39 cellular contexts compared by ENCODE assay signal in the genomic region with DNA sequence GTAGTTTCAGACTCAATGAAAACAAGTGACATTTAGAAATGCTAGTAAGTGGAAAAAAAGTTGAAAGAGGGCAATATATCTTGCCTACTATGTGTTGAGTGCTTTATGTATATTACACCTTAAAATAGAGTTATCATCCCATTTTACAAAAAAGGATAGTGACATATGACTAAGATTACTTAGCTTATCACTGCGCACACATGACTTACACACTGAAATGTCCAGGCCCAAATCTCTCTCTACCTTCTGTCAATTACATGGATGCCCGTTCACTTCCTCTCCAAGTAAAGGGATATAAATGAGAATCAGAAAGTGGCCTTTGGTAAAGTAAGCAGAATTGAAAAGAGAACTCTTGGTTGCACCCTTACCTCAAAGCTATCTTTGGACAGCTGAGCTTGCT.
"Had no signal": no experiment of that assay in that cellular context is flagged by ENCODE, and none has a peak within 500 bp of the region (broad histone marks: within the 10 kb centered on the region; RNA-seq: fewer than 3 reads in every experiment).

No MANE protein-coding gene starts in this region.

- H3K27ac ChIP-seq: adrenal gland, ascending aorta, body of pancreas, brain microvascular endothelial cell, breast epithelium, cardiac muscle cell had no signal

- DNase-seq: activated effector memory CD4-positive, alpha-beta T cell treated with anti-CD3 and anti-CD28 coated beads, Interleukin-2, amount 50 U/mL, for 16 hours; activated effector memory CD4-positive, alpha-beta T cell treated with Interleukin-2 at 50 U/mL for 16 hours; activated gamma-delta T cell; activated gamma-delta T cell treated with Interleukin-2 at 50 U/mL for 16 hours; activated naive CD4-positive, alpha-beta T cell; activated naive CD4-positive, alpha-beta T cell treated with anti-CD3 and anti-CD28 coated beads for 36 hours; activated naive CD4-positive, alpha-beta T cell treated with anti-CD3 and anti-CD28 coated beads, Interleukin-2, amount 10 ng/mL, durations not matched to agents 7 days and 5 days; activated naive CD4-positive, alpha-beta T cell treated with anti-CD3 and anti-CD28 coated beads, Interleukin-2, amount 50 U/mL, for 16 hours; activated naive CD4-positive, alpha-beta T cell treated with Interleukin-2 at 50 U/mL for 16 hours; activated naive CD8-positive, alpha-beta T cell treated with anti-CD3 and anti-CD28 coated beads for 36 hours; activated naive CD8-positive, alpha-beta T cell treated with anti-CD3 and anti-CD28 coated beads, Interleukin-2, amount 10 ng/mL, durations not matched to agents 7 days and 5 days; activated naive CD8-positive, alpha-beta T cell treated with anti-CD3 and anti-CD28 coated beads, Interleukin-2, amount 50 U/mL, for 24 hours; activated T-cell treated with anti-CD3 and anti-CD28 coated beads, Interleukin-2, amount 50 U/mL, for 4 hours; activated T-cell treated with anti-CD3 and anti-CD28 coated beads, Interleukin-2, amount 50 U/mL, for 48 hours; activated T-cell treated with anti-CD3 and anti-CD28 coated beads, Interleukin-2, amount 50 U/mL, for 72 hours; adrenal gland; amniotic stem cell; amygdala; anterior cingulate cortex; aorta; body of pancreas; brain microvascular endothelial cell; caudate nucleus; central memory CD4-positive, alpha-beta T cell; cerebellar nuclear complex had no signal

- H3K36me3 ChIP-seq: adrenal gland, ascending aorta, brain microvascular endothelial cell, breast epithelium, cardiac muscle cell had no signal

- H3K4me3 ChIP-seq: adrenal gland, ascending aorta, body of pancreas, breast epithelium, cardiac muscle cell had no signal

- H3K27ac Mint-ChIP-seq: activated naive CD4-positive, alpha-beta T cell treated with anti-CD3 and anti-CD28 coated beads for 36 hours; activated naive CD4-positive, alpha-beta T cell treated with anti-CD3 and anti-CD28 coated beads, Interleukin-2, amount 10 ng/mL, durations not matched to agents 7 days and 5 days; activated naive CD4-positive, alpha-beta T cell treated with anti-CD3 and anti-CD28 coated beads, Interleukin-2, amount 50 U/mL, for 24 hours; activated naive CD4-positive, alpha-beta T cell treated with anti-CD3 and anti-CD28 coated beads, Interleukin-2, amount 50 U/mL, for 72 hours; activated naive CD8-positive, alpha-beta T cell; activated naive CD8-positive, alpha-beta T cell treated with anti-CD3 and anti-CD28 coated beads for 36 hours; activated naive CD8-positive, alpha-beta T cell treated with anti-CD3 and anti-CD28 coated beads, Interleukin-2, amount 10 ng/mL, durations not matched to agents 7 days and 5 days; activated naive CD8-positive, alpha-beta T cell treated with anti-CD3 and anti-CD28 coated beads, Interleukin-2, amount 50 U/mL, for 24 hours; activated T-cell treated with anti-CD3 and anti-CD28 coated beads, Interleukin-2, amount 50 U/mL, for 72 hours; activated T-helper 1 cell treated with anti-CD3 and anti-CD28 coated beads, Interleukin-12 subunit alpha, Interleukin-12 subunit beta, Interleukin-2, Interleukin-4 antibody, amounts not matched to agents 30 ng/mL and 10 ng/mL and 1 ng/mL, durations not matched to agents 14 hours and 24 hours and 36 hours; activated T-helper 17 cell treated with anti-CD3 and anti-CD28 coated beads, Interleukin-2, amount 50 U/mL, for 72 hours; activated T-helper 2 cell treated with anti-CD3 and anti-CD28 coated beads, Interferon-gamma antibody, Interleukin-2, Interleukin-4, amounts not matched to agents 10 μg/mL and 5 μg/mL and 100 μg/mL, durations not matched to agents 14 hours and 24 hours and 36 hours; brain had no signal

- H3K36me3 Mint-ChIP-seq: activated naive CD4-positive, alpha-beta T cell treated with anti-CD3 and anti-CD28 coated beads, Interleukin-2, amount 10 ng/mL, durations not matched to agents 7 days and 5 days; activated naive CD4-positive, alpha-beta T cell treated with anti-CD3 and anti-CD28 coated beads, Interleukin-2, amount 50 U/mL, for 24 hours; activated naive CD4-positive, alpha-beta T cell treated with anti-CD3 and anti-CD28 coated beads, Interleukin-2, amount 50 U/mL, for 72 hours; activated naive CD8-positive, alpha-beta T cell; activated naive CD8-positive, alpha-beta T cell treated with anti-CD3 and anti-CD28 coated beads for 36 hours; activated naive CD8-positive, alpha-beta T cell treated with anti-CD3 and anti-CD28 coated beads, Interleukin-2, amount 10 ng/mL, durations not matched to agents 7 days and 5 days; brain had no signal

- H3K9me3 Mint-ChIP-seq: activated naive CD4-positive, alpha-beta T cell treated with anti-CD3 and anti-CD28 coated beads for 36 hours; activated naive CD4-positive, alpha-beta T cell treated with anti-CD3 and anti-CD28 coated beads, Interleukin-2, amount 10 ng/mL, durations not matched to agents 7 days and 5 days; activated naive CD4-positive, alpha-beta T cell treated with anti-CD3 and anti-CD28 coated beads, Interleukin-2, amount 50 U/mL, for 24 hours; activated naive CD4-positive, alpha-beta T cell treated with anti-CD3 and anti-CD28 coated beads, Interleukin-2, amount 50 U/mL, for 72 hours; activated naive CD8-positive, alpha-beta T cell treated with anti-CD3 and anti-CD28 coated beads for 36 hours; activated naive CD8-positive, alpha-beta T cell treated with anti-CD3 and anti-CD28 coated beads, Interleukin-2, amount 10 ng/mL, durations not matched to agents 7 days and 5 days; activated naive CD8-positive, alpha-beta T cell treated with anti-CD3 and anti-CD28 coated beads, Interleukin-2, amount 50 U/mL, for 24 hours; activated T-cell treated with anti-CD3 and anti-CD28 coated beads, Interleukin-2, amount 50 U/mL, for 4 hours; activated T-cell treated with anti-CD3 and anti-CD28 coated beads, Interleukin-2, amount 50 U/mL, for 72 hours; activated T-helper 1 cell treated with anti-CD3 and anti-CD28 coated beads, Interleukin-12 subunit alpha, Interleukin-12 subunit beta, Interleukin-2, Interleukin-4 antibody, amounts not matched to agents 30 ng/mL and 10 ng/mL and 1 ng/mL, durations not matched to agents 14 hours and 24 hours and 36 hours; activated T-helper 17 cell treated with anti-CD3 and anti-CD28 coated beads, Interleukin-2, amount 50 U/mL, for 72 hours; activated T-helper 2 cell treated with anti-CD3 and anti-CD28 coated beads, Interferon-gamma antibody, Interleukin-2, Interleukin-4, amounts not matched to agents 10 μg/mL and 5 μg/mL and 100 μg/mL, durations not matched to agents 14 hours and 24 hours and 36 hours; central memory CD8-positive, alpha-beta T cell had no signal

- H3K4me1 ChIP-seq: ascending aorta, breast epithelium had no signal

- H3K4me3 Mint-ChIP-seq: activated naive CD4-positive, alpha-beta T cell treated with anti-CD3 and anti-CD28 coated beads for 36 hours; activated naive CD4-positive, alpha-beta T cell treated with anti-CD3 and anti-CD28 coated beads, Interleukin-2, amount 10 ng/mL, durations not matched to agents 7 days and 5 days; activated naive CD4-positive, alpha-beta T cell treated with anti-CD3 and anti-CD28 coated beads, Interleukin-2, amount 50 U/mL, for 24 hours; activated naive CD8-positive, alpha-beta T cell; activated naive CD8-positive, alpha-beta T cell treated with anti-CD3 and anti-CD28 coated beads for 36 hours; activated naive CD8-positive, alpha-beta T cell treated with anti-CD3 and anti-CD28 coated beads, Interleukin-2, amount 10 ng/mL, durations not matched to agents 7 days and 5 days; activated naive CD8-positive, alpha-beta T cell treated with anti-CD3 and anti-CD28 coated beads, Interleukin-2, amount 50 U/mL, for 24 hours; activated T-cell treated with anti-CD3 and anti-CD28 coated beads, Interleukin-2, amount 50 U/mL, for 4 hours; activated T-cell treated with anti-CD3 and anti-CD28 coated beads, Interleukin-2, amount 50 U/mL, for 72 hours; activated T-helper 1 cell treated with anti-CD3 and anti-CD28 coated beads, Interleukin-12 subunit alpha, Interleukin-12 subunit beta, Interleukin-2, Interleukin-4 antibody, amounts not matched to agents 30 ng/mL and 10 ng/mL and 1 ng/mL, durations not matched to agents 14 hours and 24 hours and 36 hours; activated T-helper 17 cell treated with anti-CD3 and anti-CD28 coated beads, Interleukin-2, amount 50 U/mL, for 72 hours; brain; central memory CD8-positive, alpha-beta T cell had no signal

- ATAC-seq: activated naive CD4-positive, alpha-beta T cell treated with anti-CD3 and anti-CD28 coated beads, Interleukin-2, amount 50 U/mL, for 72 hours; activated naive CD8-positive, alpha-beta T cell treated with anti-CD3 and anti-CD28 coated beads, Interleukin-2, amount 50 U/mL, for 24 hours; activated T-cell treated with anti-CD3 and anti-CD28 coated beads, Interleukin-2, amount 50 U/mL, for 4 hours; activated T-cell treated with anti-CD3 and anti-CD28 coated beads, Interleukin-2, amount 50 U/mL, for 72 hours; activated T-helper 17 cell treated with anti-CD3 and anti-CD28 coated beads, Interleukin-2, amount 50 U/mL, for 72 hours; body of pancreas had no signal

- H3K9me3 ChIP-seq: adrenal gland, ascending aorta, body of pancreas, breast epithelium had no signal

- H3K27me3 ChIP-seq: adrenal gland, ascending aorta, body of pancreas, brain microvascular endothelial cell, breast epithelium had no signal

- FAIRE-seq: astrocyte, bronchial epithelial cell, colon had no signal
